18 cellular contexts compared by ENCODE assay signal in genomic region chr11:86931059-86931964, GRCh38. TPM values are rescaled to one million over a fixed set of nuclear protein-coding genes. Genes with fewer than 3 reads are reported as not detected.
DNase-seq lines count a peak whose midpoint lies in the region; ATAC-seq, FAIRE-seq and TF ChIP-seq lines count a peak whose summit lies in the region.
"Had no signal": no experiment of that assay in that cellular context is flagged by ENCODE, and none has a peak within 500 bp of the region (broad histone marks: within the 10 kb centered on the region; RNA-seq: fewer than 3 reads in every experiment).

No MANE protein-coding gene starts in this region.

- no peak overlapping the region for H2AFZ ChIP-seq in HepG2 (ENCODE audit: low read length)
- no peak overlapping the region for H2AFZ ChIP-seq in mesenchymal stem cell (ENCODE audit: low read depth, low read length)
- no peak overlapping the region for H2AFZ ChIP-seq in GM23338

- no peak overlapping the region for H3K27ac ChIP-seq in right lobe of liver
- H3K27ac ChIP-seq in HepG2 (ENCODE audit: extremely low read length, insufficient read depth, low read length), result no peak overlapping the region
- no peak overlapping the region for H3K27ac ChIP-seq in mesenchymal stem cell (ENCODE audit: low read length, poor library complexity, severe bottlenecking)
- no peak overlapping the region for H3K27ac ChIP-seq in GM23338 (ENCODE audit: low read depth)
- H3K27ac ChIP-seq: WERI-Rb-1 had no signal

- H3K9ac ChIP-seq in HepG2 (ENCODE audit: insufficient read depth, low read depth, low read length) (no peak overlapping the region), mesenchymal stem cell (ENCODE audit: low read length) (peak overlapping the region; percentile 68)

- no peaks in the 10 kb centered on the region for H3K9me2 ChIP-seq in GM23338 (ENCODE audit: insufficient read depth)

- H3K4me3 Mint-ChIP-seq in brain (peak overlapping the region in 1 of 5 experiments; percentile 35), GM23338 (no peak overlapping the region)
- H3K4me3 Mint-ChIP-seq in stimulated activated effector memory CD8-positive, alpha-beta T cell treated with anti-CD3 and anti-CD28 coated beads, Interleukin-12 subunit alpha, Interleukin-12 subunit beta, amount 100 ng/mL, for 72 hours, result no peak overlapping the region
- H3K4me3 Mint-ChIP-seq: H9; naive B cell; stimulated activated naive CD8-positive, alpha-beta T cell treated with anti-CD3 and anti-CD28 coated beads, Interleukin-15, Interleukin-2, amounts not matched to agents 100 ng/mL and 50 ng/mL, for 24 hours had no signal

- 66% methylated on average over 5 of the region's 5 CpGs for WGBS in right lobe of liver (ENCODE audit: insufficient coverage, low coverage, low lambda C conversion rate, missing lambda C conversion rate)
- WGBS in HepG2 (ENCODE audit: low lambda C conversion rate), result 73% methylated on average over 5 of the region's 5 CpGs
- 35% methylated on average over 5 of the region's 5 CpGs for WGBS in mesenchymal stem cell

- in situ Hi-C loops in HepG2 (cut with HindIII; ENCODE audit: extremely low pct_ligation_motif_present, low pct_unique_long_range_greater_than_20kb), result loop anchor here (10.0 kb wide), 1 partner anchor 493 kb away; no protein-coding TSS in a partner anchor

- H3K4me2 ChIP-seq in HepG2 (ENCODE audit: low read depth, low read length) (no peak overlapping the region), mesenchymal stem cell (ENCODE audit: low read length, poor library complexity, severe bottlenecking) (no peak overlapping the region), GM23338 (no peak overlapping the region)

- H3K4me1 ChIP-seq in right lobe of liver (no peaks in the 10 kb centered on the region), HepG2 (ENCODE audit: insufficient read depth, low read length) (peaks cover 11% of the 10 kb centered on the region; the same call in 1 of the 2 replicates), mesenchymal stem cell (ENCODE audit: control insufficient read depth, insufficient read depth, low read depth, low read length) (peaks cover 6% of the 10 kb centered on the region), GM23338 (ENCODE audit: insufficient read depth) (peaks cover 21% of the 10 kb centered on the region)

- no peak overlapping the region for H3K4ac ChIP-seq in mesenchymal stem cell (ENCODE audit: low read depth in 1 of 2, low read length in 2 of 2)

- no peak overlapping the region for H2BK120ac ChIP-seq in mesenchymal stem cell (ENCODE audit: low read depth, low read length)

- H3K79me1 ChIP-seq in mesenchymal stem cell (replicated peaks; ENCODE audit: low read length, poor library complexity, severe bottlenecking), result peaks cover 5% of the 10 kb centered on the region

- intact Hi-C loops in right lobe of liver (cut with DNase I) (loop anchor here (10.0 kb wide), 1 partner anchor 353 kb away; no protein-coding TSS in a partner anchor), HepG2 (cut with micrococcal nuclease; ENCODE audit: unreplicated experiment) (no loop called here)

- H3K27me3 ChIP-seq in right lobe of liver (no peaks in the 10 kb centered on the region), HepG2 (ENCODE audit: control insufficient read depth in 1 of 2, insufficient read depth in 2 of 2, low read length in 2 of 2) (no peaks in the 10 kb centered on the region), mesenchymal stem cell (ENCODE audit: control insufficient read depth in 1 of 2, insufficient read depth in 1 of 2, low read length in 2 of 2) (no peaks in the 10 kb centered on the region), GM23338 (ENCODE audit: insufficient read depth) (no peaks in the 10 kb centered on the region)

- H3K4me3 ChIP-seq in right lobe of liver, result no peak overlapping the region
- H3K4me3 ChIP-seq in HepG2 (replicated peaks in 1 of 3; ENCODE audit: insufficient read depth in 1 of 3, low read depth in 2 of 3, low read length in 3 of 3), result no peak overlapping the region
- peak overlapping the region in 1 of 2 experiments; percentile 39 for H3K4me3 ChIP-seq in mesenchymal stem cell (ENCODE audit: insufficient read depth in 1 of 2, low read depth in 1 of 2, low read length in 2 of 2)
- no peak overlapping the region for H3K4me3 ChIP-seq in GM23338

- H3K14ac ChIP-seq in mesenchymal stem cell (ENCODE audit: low read length in 2 of 2), result no peak overlapping the region

- no peaks in the 10 kb centered on the region for H3K27me3 Mint-ChIP-seq in brain
- H3K27me3 Mint-ChIP-seq in GM23338 (ENCODE audit: insufficient read depth, low read depth, poor library complexity), result peaks cover 3% of the 10 kb centered on the region
- H3K27me3 Mint-ChIP-seq: naive B cell; stimulated activated naive CD8-positive, alpha-beta T cell treated with anti-CD3 and anti-CD28 coated beads, Interleukin-15, Interleukin-2, amounts not matched to agents 100 ng/mL and 50 ng/mL, for 24 hours had no signal

- H3K4me1 Mint-ChIP-seq in brain (peaks cover 44% of the 10 kb centered on the region), GM23338 (peaks cover 34% of the 10 kb centered on the region)
- H3K4me1 Mint-ChIP-seq in stimulated activated effector memory CD8-positive, alpha-beta T cell treated with anti-CD3 and anti-CD28 coated beads, Interleukin-12 subunit alpha, Interleukin-12 subunit beta, amount 100 ng/mL, for 72 hours, result peaks cover 11% of the 10 kb centered on the region
- H3K4me1 Mint-ChIP-seq: naive B cell had no signal

- TF ChIP-seq POLR2A in right lobe of liver (IDR thresholded peaks at IDR 0.05) (no peak), HepG2 (IDR thresholded peaks at IDR 0.05; ENCODE audit: insufficient read depth in 1 of 2, low read depth in 2 of 2, low read length in 2 of 2) (no peak)

- no peak for TF ChIP-seq CTCF in right lobe of liver (IDR thresholded peaks at IDR 0.05)
- no peak for TF ChIP-seq CTCF in HepG2 (CRISPR knock-in tag; IDR thresholded peaks at IDR 0.05)
- TF ChIP-seq CTCF in brain (conservative IDR thresholded peaks at IDR 0.05), result no peak
- no peak for TF ChIP-seq CTCF in GM23338 (conservative IDR thresholded peaks at IDR 0.05; ENCODE audit: low read depth in 2 of 2)

- no peak overlapping the region for H2AK5ac ChIP-seq in mesenchymal stem cell (ENCODE audit: low read length, severe bottlenecking)

- BruUV-seq in HepG2 (replicated peaks; lab: Mats Ljungman, UMichigan), result no TSS peak

- no peak overlapping the region for H4K8ac ChIP-seq in mesenchymal stem cell (ENCODE audit: low read length)

- H3K18ac ChIP-seq in mesenchymal stem cell (ENCODE audit: low read depth in 1 of 2, low read length in 2 of 2), result no peak overlapping the region

- H2BK15ac ChIP-seq in mesenchymal stem cell (ENCODE audit: low read depth, poor library complexity, severe bottlenecking), result no peak overlapping the region

- CTCF ChIA-PET in HepG2 (lab: Yijun Ruan, JAX; ENCODE audit: low intra/inter-chr PET ratio, low total read pairs), result no interaction called here

- no peaks in the 10 kb centered on the region for H3F3A ChIP-seq in GM23338 (replicated peaks; ENCODE audit: low read depth)

- H3K9me3 ChIP-seq in right lobe of liver (no peaks in the 10 kb centered on the region), HepG2 (ENCODE audit: low read length) (no peaks in the 10 kb centered on the region), mesenchymal stem cell (ENCODE audit: control insufficient read depth, low read length) (no peaks in the 10 kb centered on the region)

- peak overlapping the region in 4 of 5 experiments; percentile 46 to 85 (median 61) for H3K27ac Mint-ChIP-seq in brain
- H3K27ac Mint-ChIP-seq in GM23338, result no peak overlapping the region
- no peak overlapping the region for H3K27ac Mint-ChIP-seq in stimulated activated effector memory CD8-positive, alpha-beta T cell treated with anti-CD3 and anti-CD28 coated beads, Interleukin-12 subunit alpha, Interleukin-12 subunit beta, amount 100 ng/mL, for 72 hours
- H3K27ac Mint-ChIP-seq: stimulated activated naive CD8-positive, alpha-beta T cell treated with anti-CD3 and anti-CD28 coated beads, Interleukin-15, Interleukin-2, amounts not matched to agents 100 ng/mL and 50 ng/mL, for 24 hours had no signal

- DNase-seq in right lobe of liver (no peak), HepG2 (ENCODE audit: low spot score) (no peak), mesenchymal stem cell (no peak), GM23338 (ENCODE audit: low spot score) (no peak), HCEC 1CT (no peak), MV-4-11 (lab: John Stamatoyannopoulos, UW) (no peak)
- DNase-seq in stimulated activated effector memory CD8-positive, alpha-beta T cell treated with anti-CD3 and anti-CD28 coated beads, Interleukin-12 subunit alpha, Interleukin-12 subunit beta, amount 100 ng/mL, for 72 hours (ENCODE audit: low spot score in 2 of 2), result no peak
- DNase-seq: activated gamma-delta T cell treated with Interleukin-2 at 50 U/mL for 16 hours, H9, naive B cell, NCI-H2029, NCI-H82, retina, WERI-Rb-1 had no signal

- H2BK5ac ChIP-seq in mesenchymal stem cell (ENCODE audit: low read depth, low read length, poor library complexity, severe bottlenecking), result no peak overlapping the region

- no peaks in the 10 kb centered on the region for H3K36me3 Mint-ChIP-seq in brain
- H3K36me3 Mint-ChIP-seq in GM23338 (ENCODE audit: low read depth), result no peaks in the 10 kb centered on the region
- no peaks in the 10 kb centered on the region for H3K36me3 Mint-ChIP-seq in stimulated activated effector memory CD8-positive, alpha-beta T cell treated with anti-CD3 and anti-CD28 coated beads, Interleukin-12 subunit alpha, Interleukin-12 subunit beta, amount 100 ng/mL, for 72 hours
- H3K36me3 Mint-ChIP-seq: naive B cell had no signal

- POLR2A ChIA-PET in HepG2 (lab: Yijun Ruan, JAX), result interaction anchor here (1.3 kb wide), 1 partner anchor 9 kb away, joined by 3 read pairs; no protein-coding TSS in a partner anchor

- peak in 3 of 4 donors; percentile 38 to 51 (median 43) for ATAC-seq in right lobe of liver
- ATAC-seq in HepG2, result no peak
- ATAC-seq in GM23338, result no peak
- no peak for ATAC-seq in stimulated activated effector memory CD8-positive, alpha-beta T cell treated with anti-CD3 and anti-CD28 coated beads, Interleukin-12 subunit alpha, Interleukin-12 subunit beta, amount 100 ng/mL, for 72 hours

- TF ChIP-seq RAD21 in HepG2 (CRISPR knock-in tag; IDR thresholded peaks at IDR 0.05), result no peak

- no peak overlapping the region for H3K23ac ChIP-seq in mesenchymal stem cell (ENCODE audit: low read length in 2 of 2)

- no peak overlapping the region for H4K91ac ChIP-seq in mesenchymal stem cell (ENCODE audit: low read length)

- H3K79me2 ChIP-seq in HepG2 (ENCODE audit: insufficient read depth, low read length), result no peaks in the 10 kb centered on the region
- H3K79me2 ChIP-seq in GM23338 (replicated peaks; ENCODE audit: insufficient read depth), result no peaks in the 10 kb centered on the region

- H3K36me3 ChIP-seq in right lobe of liver, result no peaks in the 10 kb centered on the region
- no peaks in the 10 kb centered on the region for H3K36me3 ChIP-seq in HepG2 (replicated peaks in 1 of 2; ENCODE audit: control insufficient read depth in 1 of 2, insufficient read depth in 2 of 2, low read length in 2 of 2)
- no peaks in the 10 kb centered on the region for H3K36me3 ChIP-seq in mesenchymal stem cell (ENCODE audit: control insufficient read depth in 1 of 2, insufficient read depth in 2 of 2, low read depth in 1 of 2, low read length in 2 of 2)
- no peaks in the 10 kb centered on the region for H3K36me3 ChIP-seq in GM23338 (ENCODE audit: insufficient read depth)
- H3K36me3 ChIP-seq: WERI-Rb-1 had no signal

- H3K9me3 Mint-ChIP-seq in brain (no peaks in the 10 kb centered on the region), GM23338 (no peaks in the 10 kb centered on the region; the same call in 2 of the 3 replicates)
- H3K9me3 Mint-ChIP-seq in stimulated activated effector memory CD8-positive, alpha-beta T cell treated with anti-CD3 and anti-CD28 coated beads, Interleukin-12 subunit alpha, Interleukin-12 subunit beta, amount 100 ng/mL, for 72 hours, result no peaks in the 10 kb centered on the region
- H3K9me3 Mint-ChIP-seq: H9; naive B cell; stimulated activated naive CD8-positive, alpha-beta T cell treated with anti-CD3 and anti-CD28 coated beads, Interleukin-15, Interleukin-2, amounts not matched to agents 100 ng/mL and 50 ng/mL, for 24 hours had no signal

- no peak for FAIRE-seq in HepG2 (lab: Jason Lieb, UNC)
- FAIRE-seq: bronchial epithelial cell, endometrium had no signal

- H2BK12ac ChIP-seq in mesenchymal stem cell (ENCODE audit: low read length in 2 of 2), result no peak overlapping the region

- H4K20me1 ChIP-seq in HepG2 (ENCODE audit: insufficient read depth, low read length) (no peaks in the 10 kb centered on the region), GM23338 (replicated peaks; ENCODE audit: insufficient read depth) (no peaks in the 10 kb centered on the region)

- TF ChIP-seq EP300 in HepG2 (IDR thresholded peaks at IDR 0.05; ENCODE audit: low read depth in 2 of 2, low read length in 2 of 2) (no peak), HepG2 (CRISPR knock-in tag; IDR thresholded peaks at IDR 0.05; ENCODE audit: borderline replicate concordance) (no peak)

RNA-seq across cellular contexts. Expression of gene FZD4, which starts 23.9 kb away (rescaled TPM):
- total RNA-seq in right lobe of liver, result 10 to 100 TPM; 12.5 to 26.1 (median 17.1) TPM
- total RNA-seq in HepG2 (2016; rRNA removed; fragmentation: Illumina TruSeq; extraction: Trizol), result 34.7 and 46.5 TPM in 2 replicates
- total RNA-seq in HepG2 (2016; cell fraction: cytosol; rRNA removed; fragmentation: Illumina TruSeq; extraction: Trizol; ENCODE audit: low read depth), result 3.4 and 3.7 TPM in 2 replicates
- 36.7 and 46.5 TPM in 2 replicates for total RNA-seq in HepG2 (2016; cell fraction: insoluble cytoplasmic fraction; rRNA removed; fragmentation: Illumina TruSeq; extraction: Trizol)
- 15.6 and 16.1 TPM in 2 replicates for total RNA-seq in HepG2 (2016; cell fraction: membrane; rRNA removed; fragmentation: Illumina TruSeq; extraction: Trizol)
- total RNA-seq in HepG2 (2016; cell fraction: nucleus; rRNA removed; fragmentation: Illumina TruSeq; extraction: Trizol), result 57.2 and 60.7 TPM in 2 replicates
- polyA plus RNA-seq in HepG2 (2011; rRNA removed), result 49.1 and 70.4 TPM in 2 replicates
- 41.6 and 43.4 TPM in 2 replicates for polyA plus RNA-seq in HepG2 (2011; cell fraction: cytosol; rRNA removed)
- 33.6 and 37.4 TPM in 2 replicates for polyA plus RNA-seq in HepG2 (2011; cell fraction: nucleus; rRNA removed)
- 22.8 and 29.0 TPM in 2 replicates for polyA plus RNA-seq in HepG2 (2012)
- 1.4 and 1.5 TPM in 2 replicates for polyA plus RNA-seq in HepG2 (2016; cell fraction: cytosol; fragmentation: Illumina TruSeq; extraction: Trizol; ENCODE audit: low read depth)
- polyA plus RNA-seq in HepG2 (2016; cell fraction: insoluble cytoplasmic fraction; fragmentation: Illumina TruSeq; extraction: Trizol; ENCODE audit: low read depth), result 19.7 and 21.6 TPM in 2 replicates
- polyA plus RNA-seq in HepG2 (2016; cell fraction: membrane; fragmentation: Illumina TruSeq; extraction: Trizol; ENCODE audit: low read depth), result 4.3 and 4.6 TPM in 2 replicates
- 58.8 and 63.1 TPM in 2 replicates for polyA plus RNA-seq in HepG2 (2016; cell fraction: nucleus; fragmentation: Illumina TruSeq; extraction: Trizol; ENCODE audit: insufficient read depth, low read depth)
- polyA minus RNA-seq in HepG2 (2011; rRNA and poly(A)+ RNA removed; ENCODE audit: low replicate concordance), result 16.6 and 151 TPM in 2 replicates
- 66.3 and 82.1 TPM in 2 replicates for polyA minus RNA-seq in HepG2 (2011; cell fraction: cytosol; rRNA and poly(A)+ RNA removed)
- polyA minus RNA-seq in HepG2 (2011; cell fraction: nucleus; rRNA and poly(A)+ RNA removed), result 43.3 and 46.9 TPM in 2 replicates
- polyA plus RNA-seq in brain (ENCODE audit: insufficient read depth, low read depth, low replicate concordance), result 2.9 TPM
- 3.3 TPM for polyA plus RNA-seq in mesenchymal stem cell (2013, experiment 1 of 2)
- 3.2 TPM for polyA plus RNA-seq in mesenchymal stem cell (2013, experiment 2 of 2)
- total RNA-seq in GM23338 (2014; rRNA removed; shearing (Covaris generic)), result 7.7 and 8.9 TPM in 2 replicates
- 1.4 and 1.5 TPM in 2 replicates for polyA plus RNA-seq in GM23338 (2016; fragmentation: Nextera tagmentation; extraction: Ambion mirVana)

Comparison
In these comparisons a context has a peak if more than half of its experiments do, and no peak if none do; other contexts are left out.
1. ATAC-seq: peak in right lobe of liver (3 of 4); none in HepG2 (single experiment), GM23338 (single experiment) and stimulated activated effector memory CD8-positive, alpha-beta T cell treated with anti-CD3 and anti-CD28 coated beads, Interleukin-12 subunit alpha, Interleukin-12 subunit beta, amount 100 ng/mL, for 72 hours (single experiment).
2. H3K27ac Mint-ChIP-seq: peak in brain (4 of 5); none in GM23338 (single experiment) and stimulated activated effector memory CD8-positive, alpha-beta T cell treated with anti-CD3 and anti-CD28 coated beads, Interleukin-12 subunit alpha, Interleukin-12 subunit beta, amount 100 ng/mL, for 72 hours (single experiment).